2 cellular contexts compared by ENCODE assay signal in the genomic region with DNA sequence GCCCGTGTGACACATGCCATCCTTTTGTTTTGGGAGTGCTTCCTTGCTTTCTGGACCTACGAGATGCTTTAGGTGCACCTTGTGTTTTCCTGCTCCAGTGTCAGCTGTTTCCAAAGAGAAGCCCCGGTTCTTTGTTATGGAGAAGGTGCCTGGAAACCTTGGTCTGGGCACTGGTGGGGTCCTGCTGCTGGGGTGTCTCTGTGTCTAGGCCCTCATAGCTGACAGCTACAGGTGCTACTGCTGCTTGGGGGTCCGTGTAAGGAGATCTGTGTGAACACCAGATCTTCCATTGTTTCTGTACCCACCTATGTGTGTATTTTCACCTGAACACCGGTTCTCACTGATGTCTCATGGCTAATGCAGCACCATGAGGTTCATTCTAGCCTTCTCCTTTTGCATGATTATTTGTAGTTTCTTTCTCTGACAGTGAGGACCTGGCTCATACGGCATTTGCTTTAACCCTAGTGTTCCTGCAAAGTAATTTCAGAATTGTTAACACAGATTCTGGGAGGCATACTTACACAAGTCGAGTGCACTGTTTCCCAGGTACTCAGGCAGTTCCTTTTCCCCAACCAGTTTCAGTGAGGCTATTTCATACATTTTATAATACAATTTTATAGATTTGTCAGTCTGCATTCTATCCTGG.
TF ChIP-seq lines count a peak whose summit lies in the region.

No MANE protein-coding gene starts in this region.

TF ChIP-seq in HCT116, 20 proteins besides CTCF, POLR2A, EP300 and RAD21 (continued from another document):
- TF ChIP-seq YY1 (IDR thresholded peaks at IDR 0.05; ENCODE audit: extremely low read depth, insufficient replicate concordance, low read depth, low read length) = no peak
- TF ChIP-seq EZH2phosphoT487 (IDR thresholded peaks at IDR 0.05; ENCODE audit: borderline replicate concordance) = no peak
- TF ChIP-seq, protein P1, sequence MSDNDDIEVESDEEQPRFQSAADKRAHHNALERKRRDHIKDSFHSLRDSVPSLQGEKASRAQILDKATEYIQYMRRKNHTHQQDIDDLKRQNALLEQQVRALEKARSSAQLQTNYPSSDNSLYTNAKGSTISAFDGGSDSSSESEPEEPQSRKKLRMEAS (IDR thresholded peaks at IDR 0.05) = no peak
- TF ChIP-seq, protein P2, sequence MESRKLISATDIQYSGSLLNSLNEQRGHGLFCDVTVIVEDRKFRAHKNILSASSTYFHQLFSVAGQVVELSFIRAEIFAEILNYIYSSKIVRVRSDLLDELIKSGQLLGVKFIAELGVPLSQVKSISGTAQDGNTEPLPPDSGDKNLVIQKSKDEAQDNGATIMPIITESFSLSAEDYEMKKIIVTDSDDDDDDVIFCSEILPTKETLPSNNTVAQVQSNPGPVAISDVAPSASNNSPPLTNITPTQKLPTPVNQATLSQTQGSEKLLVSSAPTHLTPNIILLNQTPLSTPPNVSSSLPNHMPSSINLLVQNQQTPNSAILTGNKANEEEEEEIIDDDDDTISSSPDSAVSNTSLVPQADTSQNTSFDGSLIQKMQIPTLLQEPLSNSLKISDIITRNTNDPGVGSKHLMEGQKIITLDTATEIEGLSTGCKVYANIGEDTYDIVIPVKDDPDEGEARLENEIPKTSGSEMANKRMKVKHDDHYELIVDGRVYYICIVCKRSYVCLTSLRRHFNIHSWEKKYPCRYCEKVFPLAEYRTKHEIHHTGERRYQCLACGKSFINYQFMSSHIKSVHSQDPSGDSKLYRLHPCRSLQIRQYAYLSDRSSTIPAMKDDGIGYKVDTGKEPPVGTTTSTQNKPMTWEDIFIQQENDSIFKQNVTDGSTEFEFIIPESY (IDR thresholded peaks at IDR 0.05; ENCODE audit: extremely low read depth, insufficient replicate concordance, low read length) = no peak
- TF ChIP-seq CBX3 (IDR thresholded peaks at IDR 0.05; ENCODE audit: low read depth) = no peak

TF ChIP-seq in liver, 16 proteins besides CTCF, POLR2A, EP300 and RAD21 (continued from another document):
- TF ChIP-seq, protein P3, sequence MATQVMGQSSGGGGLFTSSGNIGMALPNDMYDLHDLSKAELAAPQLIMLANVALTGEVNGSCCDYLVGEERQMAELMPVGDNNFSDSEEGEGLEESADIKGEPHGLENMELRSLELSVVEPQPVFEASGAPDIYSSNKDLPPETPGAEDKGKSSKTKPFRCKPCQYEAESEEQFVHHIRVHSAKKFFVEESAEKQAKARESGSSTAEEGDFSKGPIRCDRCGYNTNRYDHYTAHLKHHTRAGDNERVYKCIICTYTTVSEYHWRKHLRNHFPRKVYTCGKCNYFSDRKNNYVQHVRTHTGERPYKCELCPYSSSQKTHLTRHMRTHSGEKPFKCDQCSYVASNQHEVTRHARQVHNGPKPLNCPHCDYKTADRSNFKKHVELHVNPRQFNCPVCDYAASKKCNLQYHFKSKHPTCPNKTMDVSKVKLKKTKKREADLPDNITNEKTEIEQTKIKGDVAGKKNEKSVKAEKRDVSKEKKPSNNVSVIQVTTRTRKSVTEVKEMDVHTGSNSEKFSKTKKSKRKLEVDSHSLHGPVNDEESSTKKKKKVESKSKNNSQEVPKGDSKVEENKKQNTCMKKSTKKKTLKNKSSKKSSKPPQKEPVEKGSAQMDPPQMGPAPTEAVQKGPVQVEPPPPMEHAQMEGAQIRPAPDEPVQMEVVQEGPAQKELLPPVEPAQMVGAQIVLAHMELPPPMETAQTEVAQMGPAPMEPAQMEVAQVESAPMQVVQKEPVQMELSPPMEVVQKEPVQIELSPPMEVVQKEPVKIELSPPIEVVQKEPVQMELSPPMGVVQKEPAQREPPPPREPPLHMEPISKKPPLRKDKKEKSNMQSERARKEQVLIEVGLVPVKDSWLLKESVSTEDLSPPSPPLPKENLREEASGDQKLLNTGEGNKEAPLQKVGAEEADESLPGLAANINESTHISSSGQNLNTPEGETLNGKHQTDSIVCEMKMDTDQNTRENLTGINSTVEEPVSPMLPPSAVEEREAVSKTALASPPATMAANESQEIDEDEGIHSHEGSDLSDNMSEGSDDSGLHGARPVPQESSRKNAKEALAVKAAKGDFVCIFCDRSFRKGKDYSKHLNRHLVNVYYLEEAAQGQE (IDR thresholded peaks at IDR 0.05) = no peak
- TF ChIP-seq TAF1 (conservative IDR thresholded peaks at IDR 0.05) = no peak
- TF ChIP-seq GABPA (IDR thresholded peaks at IDR 0.05 in 1 of 2, conservative IDR thresholded peaks at IDR 0.05 in 1 of 2) = no peak
- no peak for TF ChIP-seq EGR1 (IDR thresholded peaks at IDR 0.05; ENCODE audit: low read depth in 2 of 2)
- TF ChIP-seq FOXA2 (IDR thresholded peaks at IDR 0.05) = no peak
